Comparison of ENCODE assay signal across 29 cellular contexts in the genomic region with DNA sequence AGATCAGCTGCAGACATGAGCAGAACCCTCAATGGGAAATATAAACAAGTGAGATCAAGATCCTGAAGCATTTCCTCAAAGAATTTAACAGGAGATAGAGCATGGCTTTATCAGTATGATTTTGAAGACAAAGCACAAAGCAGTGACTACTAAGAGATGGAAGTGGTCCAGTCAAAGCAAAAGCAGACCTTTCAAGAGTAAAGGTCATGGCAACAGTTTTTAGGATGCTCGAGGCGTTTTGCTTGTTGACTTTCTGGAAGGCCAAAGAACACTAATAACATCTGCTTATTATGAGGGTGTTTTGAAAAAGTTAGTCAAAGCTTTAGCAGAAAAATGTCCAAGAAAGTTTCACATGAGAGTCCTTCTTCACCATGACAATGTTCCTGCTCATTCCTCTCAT.
A peak's percentile ranks its signal among the peaks of the same experiment; 100 is the strongest.
DNase-seq lines count a peak whose midpoint lies in the region; ATAC-seq, FAIRE-seq and TF ChIP-seq lines count a peak whose summit lies in the region.
"Had no signal": no experiment of that assay in that cellular context is flagged by ENCODE, and none has a peak within 500 bp of the region (broad histone marks: within the 10 kb centered on the region; RNA-seq: fewer than 3 reads in every experiment).

No MANE protein-coding gene starts in this region.

- intact Hi-C loops in endothelial cell of umbilical vein (cut with micrococcal nuclease) = no loop called here

- no peak for TF ChIP-seq CTCF in endothelial cell of umbilical vein (IDR thresholded peaks at IDR 0.05; ENCODE audit: extremely low read depth in 1 of 2, insufficient read depth in 1 of 2, low read depth in 1 of 2, low read length in 2 of 2)

- H3K4me3 ChIP-seq in endothelial cell of umbilical vein (replicated peaks in 1 of 3; ENCODE audit: insufficient read depth in 1 of 3, low read depth in 1 of 3, low read length in 3 of 3) = no peak overlapping the region
- H3K4me3 ChIP-seq: BLaER1 treated with 17β-estradiol and CSF1 and Interleukin-3, amounts not matched to agents 10 nM and 100 nM; MG63; SK-N-MC had no signal

- POLR2A ChIA-PET in endothelial cell of umbilical vein (lab: Charles Lee) = no interaction called here

- no peak overlapping the region for H3K27ac ChIP-seq in endothelial cell of umbilical vein (ENCODE audit: insufficient read depth, low read depth, low read length)
- H3K27ac ChIP-seq: BLaER1 treated with 17β-estradiol and CSF1 and Interleukin-3, amounts not matched to agents 10 nM and 100 nM; SK-N-MC had no signal

- no peaks in the 10 kb centered on the region for H4K20me1 ChIP-seq in endothelial cell of umbilical vein (replicated peaks; ENCODE audit: control insufficient read depth, extremely low read depth, insufficient read depth, low read length)
- H4K20me1 ChIP-seq: BLaER1 treated with 17β-estradiol and CSF1 and Interleukin-3, amounts not matched to agents 10 nM and 100 nM had no signal

- peak; percentile 31 for FAIRE-seq in endothelial cell of umbilical vein (lab: Jason Lieb, UNC)
- FAIRE-seq in H54 (lab: Jason Lieb, UNC) = no peak
- FAIRE-seq: A204.1, GM12891, GM19239 had no signal

- DNase-seq in EH (ENCODE audit: low read depth) (peak; percentile 81), SK-MEL-5 (ENCODE audit: low read depth, low spot score) (peak; percentile 89), endothelial cell of umbilical vein (ENCODE audit: low read depth, low spot score) (peak; percentile 5), foreskin melanocyte (peak; percentile 98), H54 (ENCODE audit: insufficient read length, low spot score) (no peak)
- no peak for DNase-seq in stimulated activated naive CD8-positive, alpha-beta T cell treated with anti-CD3 and anti-CD28 coated beads, Interleukin-15, amount 100 ng/mL, for 72 hours
- no peak for DNase-seq in stimulated activated CD4-positive, alpha-beta T cell treated with anti-CD3 and anti-CD28 coated beads, Interleukin-1b, Interleukin-23, amount 100 ng/mL, for 48 hours
- DNase-seq: CD4-positive, alpha-beta T cell; COR-L47; GF-D8; H7; KBM-7; MG63; NCI-H1048; NCI-H1417; NCI-H1694; NCI-H2029 treated with DMSO at 0.1 percent for 48 hours; NCI-H226; NCI-H510A; NCI-H69; SHP77 treated with DMSO at 0.1 percent for 48 hours; SW 1271 had no signal

- H3K4me1 ChIP-seq in endothelial cell of umbilical vein (ENCODE audit: control insufficient read depth, extremely low read depth, insufficient read depth, low read length) = no peaks in the 10 kb centered on the region
- H3K4me1 ChIP-seq: BLaER1 treated with 17β-estradiol and CSF1 and Interleukin-3, amounts not matched to agents 10 nM and 100 nM had no signal

- no peak overlapping the region for H3K4me3 Mint-ChIP-seq in stimulated activated naive CD8-positive, alpha-beta T cell treated with anti-CD3 and anti-CD28 coated beads, Interleukin-15, amount 100 ng/mL, for 72 hours
- H3K4me3 Mint-ChIP-seq: CD4-positive, alpha-beta T cell had no signal

- TF ChIP-seq POLR2A in endothelial cell of umbilical vein (IDR thresholded peaks at IDR 0.05; ENCODE audit: low read depth, low read length) = no peak
- no peak for TF ChIP-seq POLR2A in H54 (IDR thresholded peaks at IDR 0.05; ENCODE audit: low read depth, low read length)

- H3K4me2 ChIP-seq in endothelial cell of umbilical vein (ENCODE audit: insufficient read depth, low read length) = no peak overlapping the region
- H3K4me2 ChIP-seq: BLaER1 treated with 17β-estradiol and CSF1 and Interleukin-3, amounts not matched to agents 10 nM and 100 nM had no signal

- dilution Hi-C loops in endothelial cell of umbilical vein (cut with MboI; ENCODE audit: extremely low pct_ligation_motif_present, low sequenced_read_pairs) = no loop called here

- no peaks in the 10 kb centered on the region for H3K9me3 ChIP-seq in endothelial cell of umbilical vein (replicated peaks; ENCODE audit: control insufficient read depth, insufficient read depth, low read length)
- H3K9me3 ChIP-seq: BLaER1 treated with 17β-estradiol and CSF1 and Interleukin-3, amounts not matched to agents 10 nM and 100 nM; MG63 had no signal

- BruUV-seq in endothelial cell of umbilical vein (replicated peaks; lab: Mats Ljungman, UMichigan) = no TSS peak

- CTCF ChIA-PET in endothelial cell of umbilical vein (lab: Charles Lee) = interaction anchor here (1.2 kb wide), 1 partner anchor 209 kb away, joined by 3 read pairs; no protein-coding TSS in a partner anchor

- no peak for ATAC-seq in stimulated activated naive CD8-positive, alpha-beta T cell treated with anti-CD3 and anti-CD28 coated beads, Interleukin-15, amount 100 ng/mL, for 72 hours
- ATAC-seq in HG03354 (IDR thresholded peaks at IDR 0.05; ENCODE audit: poor library complexity, severe bottlenecking, unreplicated experiment) = no peak
- ATAC-seq: Panc1 had no signal

- no peaks in the 10 kb centered on the region for H3K36me3 ChIP-seq in endothelial cell of umbilical vein (ENCODE audit: control insufficient read depth in 2 of 2, extremely low read depth in 1 of 2, insufficient read depth in 2 of 2, low read length in 2 of 2)
- H3K36me3 ChIP-seq: BLaER1 treated with 17β-estradiol and CSF1 and Interleukin-3, amounts not matched to agents 10 nM and 100 nM; MG63 had no signal

- in situ Hi-C loops in SK-MEL-5 (cut with HindIII; ENCODE audit: low pct_unique_long_range_greater_than_20kb, low sequenced_read_pairs) = no loop called here

- H3K9me1 ChIP-seq in endothelial cell of umbilical vein (replicated peaks; ENCODE audit: control insufficient read depth, extremely low read depth, insufficient read depth, low read length) = no peaks in the 10 kb centered on the region

- no peak overlapping the region for H2AFZ ChIP-seq in endothelial cell of umbilical vein (ENCODE audit: low read depth, low read length)

- H3K27me3 Mint-ChIP-seq in stimulated activated naive CD8-positive, alpha-beta T cell treated with anti-CD3 and anti-CD28 coated beads, Interleukin-15, amount 100 ng/mL, for 72 hours = peaks cover 6% of the 10 kb centered on the region
- H3K27me3 Mint-ChIP-seq: CD4-positive, alpha-beta T cell had no signal

- H3K9me3 Mint-ChIP-seq in stimulated activated naive CD8-positive, alpha-beta T cell treated with anti-CD3 and anti-CD28 coated beads, Interleukin-15, amount 100 ng/mL, for 72 hours = no peaks in the 10 kb centered on the region
- H3K9me3 Mint-ChIP-seq: CD4-positive, alpha-beta T cell had no signal

- H3K27me3 ChIP-seq in endothelial cell of umbilical vein (ENCODE audit: control insufficient read depth in 2 of 2, insufficient read depth in 2 of 2, low read length in 2 of 2) = peaks cover 0 to 2% of the 10 kb centered on the region in 2 experiments
- H3K27me3 ChIP-seq: BLaER1 treated with 17β-estradiol and CSF1 and Interleukin-3, amounts not matched to agents 10 nM and 100 nM; MG63 had no signal

- H3K27ac Mint-ChIP-seq in stimulated activated naive CD8-positive, alpha-beta T cell treated with anti-CD3 and anti-CD28 coated beads, Interleukin-15, amount 100 ng/mL, for 72 hours = no peak overlapping the region
- H3K27ac Mint-ChIP-seq: CD4-positive, alpha-beta T cell had no signal

- H3K79me2 ChIP-seq in endothelial cell of umbilical vein (ENCODE audit: control insufficient read depth, insufficient read depth, low read length) = no peaks in the 10 kb centered on the region

- H3K9ac ChIP-seq in endothelial cell of umbilical vein (replicated peaks; ENCODE audit: extremely low read depth, insufficient read depth, low read length) = no peak overlapping the region
- H3K9ac ChIP-seq: BLaER1 treated with 17β-estradiol and CSF1 and Interleukin-3, amounts not matched to agents 10 nM and 100 nM had no signal

- H3K4me1 Mint-ChIP-seq in stimulated activated naive CD8-positive, alpha-beta T cell treated with anti-CD3 and anti-CD28 coated beads, Interleukin-15, amount 100 ng/mL, for 72 hours = no peaks in the 10 kb centered on the region

TF ChIP-seq in endothelial cell of umbilical vein, 7 proteins besides CTCF, POLR2A, EP300 and RAD21:
- TF ChIP-seq POLR2AphosphoS5 (IDR thresholded peaks at IDR 0.05; ENCODE audit: insufficient read depth, low read depth, low read length) = no peak
- TF ChIP-seq EZH2 (IDR thresholded peaks at IDR 0.05; ENCODE audit: borderline replicate concordance, low read depth, low read length, severe bottlenecking) = no peak
- TF ChIP-seq MYC (IDR thresholded peaks at IDR 0.05; ENCODE audit: low read depth, low read length) = no peak
- TF ChIP-seq FOS (IDR thresholded peaks at IDR 0.05; ENCODE audit: borderline replicate concordance, insufficient read depth, low read length) = no peak
- no peak for TF ChIP-seq JUN (IDR thresholded peaks at IDR 0.05; ENCODE audit: borderline replicate concordance, insufficient read depth, insufficient read length, low read depth)
- TF ChIP-seq GATA2 (IDR thresholded peaks at IDR 0.05; ENCODE audit: insufficient read depth, insufficient read length, low read depth, low read length) = no peak
- TF ChIP-seq, protein P1, sequence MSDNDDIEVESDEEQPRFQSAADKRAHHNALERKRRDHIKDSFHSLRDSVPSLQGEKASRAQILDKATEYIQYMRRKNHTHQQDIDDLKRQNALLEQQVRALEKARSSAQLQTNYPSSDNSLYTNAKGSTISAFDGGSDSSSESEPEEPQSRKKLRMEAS (IDR thresholded peaks at IDR 0.05; ENCODE audit: insufficient read depth, insufficient read length) = no peak

Comparison
In these comparisons a context has a peak if more than half of its experiments do, and no peak if none do; other contexts are left out.
1. DNase-seq: peak in EH (single experiment), SK-MEL-5 (single experiment), endothelial cell of umbilical vein (single experiment) and foreskin melanocyte (single experiment); none in stimulated activated naive CD8-positive, alpha-beta T cell treated with anti-CD3 and anti-CD28 coated beads, Interleukin-15, amount 100 ng/mL, for 72 hours (0 of 2), stimulated activated CD4-positive, alpha-beta T cell treated with anti-CD3 and anti-CD28 coated beads, Interleukin-1b, Interleukin-23, amount 100 ng/mL, for 48 hours (single experiment) and H54 (single experiment).